Comparison of ENCODE assay signal across 25 cellular contexts in genomic region chr2:28906821-28907220, GRCh38. TPM values are rescaled to one million over a fixed set of nuclear protein-coding genes. Genes with fewer than 3 reads are reported as not detected.
A peak's percentile ranks its signal among the peaks of the same experiment; 100 is the strongest.
DNase-seq lines count a peak whose midpoint lies in the region; ATAC-seq, FAIRE-seq and TF ChIP-seq lines count a peak whose summit lies in the region.
"Had no signal": no experiment of that assay in that cellular context is flagged by ENCODE, and none has a peak within 500 bp of the region (broad histone marks: within the 10 kb centered on the region; RNA-seq: fewer than 3 reads in every experiment).

No MANE protein-coding gene starts in this region.

- H3K23me2 ChIP-seq in H1 (ENCODE audit: low read depth, low read length) = no peaks in the 10 kb centered on the region

- peaks cover 15 to 29% of the 10 kb centered on the region in 2 experiments for H4K20me1 ChIP-seq in H1 (replicated peaks in 1 of 2; ENCODE audit: control insufficient read depth in 1 of 2, insufficient read depth in 2 of 2, low read length in 2 of 2)

- peak overlapping the region; percentile 28 for H3K56ac ChIP-seq in H1 (replicated peaks; ENCODE audit: insufficient read length, low read depth, low read length)

- H3K36me3 ChIP-seq in H1 (ENCODE audit: control insufficient read depth in 2 of 4, insufficient read depth in 4 of 4, low read length in 3 of 4) = peaks cover 14 to 87% (median 49%) of the 10 kb centered on the region in 4 experiments
- H3K36me3 ChIP-seq: prostate gland had no signal

- no peak overlapping the region for H2AFZ ChIP-seq in H1 (ENCODE audit: low read length)
- H2AFZ ChIP-seq: GM23248 had no signal

- no peak for FAIRE-seq in H1 (lab: Jason Lieb, UNC)

- DNase-seq in stimulated activated naive CD8-positive, alpha-beta T cell treated with anti-CD3 and anti-CD28 coated beads, Interleukin-15, Interleukin-2, amounts not matched to agents 100 U/mL and 50 U/mL, for 24 hours = no peak
- DNase-seq in activated CD8-positive, alpha-beta T cell treated with anti-CD3 and anti-CD28 coated beads for 36 hours = no peak
- DNase-seq in H1 (ENCODE audit: low read depth in 1 of 2, low spot score in 2 of 2) (no peak), DMS 273 (lab: John Stamatoyannopoulos, UW; ENCODE audit: unreplicated experiment) (no peak), NCI-H345 (lab: John Stamatoyannopoulos, UW) (no peak)
- DNase-seq: activated B cell treated with CpG ODN at 0.5 μM for 24 hours; activated CD8-positive, alpha-beta memory T cell treated with anti-CD3 and anti-CD28 coated beads, Interleukin-2, amount 50 U/mL, for 4 hours; activated effector memory CD4-positive, alpha-beta T cell treated with Interleukin-2 at 50 U/mL for 16 hours; body of pancreas; C1 segment of cervical spinal cord; dermis blood vessel endothelial cell; GM23248; kidney glomerular epithelial cell; naive thymus-derived CD8-positive, alpha-beta T cell; NCI-H1694; NCI-H510A; nucleus accumbens; stimulated activated CD8-positive, alpha-beta memory T cell treated with anti-CD3 and anti-CD28 coated beads, Interleukin-4, amount 100 ng/mL, for 48 hours; T-cell; tibial artery had no signal

- TF ChIP-seq RAD21 in H1 (IDR thresholded peaks at IDR 0.05 in 1 of 2, conservative IDR thresholded peaks at IDR 0.05 in 1 of 2; ENCODE audit: low read depth in 2 of 2, low read length in 2 of 2) = no peak

- peaks cover 24 to 97% of the 10 kb centered on the region in 2 experiments for H3K79me2 ChIP-seq in H1 (ENCODE audit: control insufficient read depth in 1 of 2, insufficient read depth in 2 of 2, low read length in 2 of 2)

- H3K4me1 ChIP-seq in H1 (replicated peaks in 1 of 4; ENCODE audit: control insufficient read depth in 3 of 4, insufficient read depth in 4 of 4, low read length in 3 of 4) = no peaks in the 10 kb centered on the region
- H3K4me1 ChIP-seq: prostate gland had no signal

- no peaks in the 10 kb centered on the region for H3K9me3 Mint-ChIP-seq in stimulated activated naive CD8-positive, alpha-beta T cell treated with anti-CD3 and anti-CD28 coated beads, Interleukin-15, Interleukin-2, amounts not matched to agents 100 ng/mL and 50 ng/mL, for 24 hours
- H3K9me3 Mint-ChIP-seq in activated CD8-positive, alpha-beta T cell treated with anti-CD3 and anti-CD28 coated beads for 36 hours = no peaks in the 10 kb centered on the region
- H3K9me3 Mint-ChIP-seq: activated B cell treated with CpG ODN at 0.5 μM for 24 hours; naive thymus-derived CD8-positive, alpha-beta T cell; T-cell had no signal

- no peak overlapping the region for H3K27ac ChIP-seq in H1 (ENCODE audit: low read depth, low read length)
- H3K27ac ChIP-seq: body of pancreas, gastroesophageal sphincter, GM23248, prostate gland, tibial artery had no signal

- no peak overlapping the region for H2BK5ac ChIP-seq in H1 (ENCODE audit: low read depth, low read length)

- H3K4me2 ChIP-seq in H1 (ENCODE audit: insufficient read depth in 1 of 2, low read depth in 2 of 2, low read length in 2 of 2) = no peak overlapping the region

- H3K36me3 Mint-ChIP-seq in stimulated activated naive CD8-positive, alpha-beta T cell treated with anti-CD3 and anti-CD28 coated beads, Interleukin-15, Interleukin-2, amounts not matched to agents 100 ng/mL and 50 ng/mL, for 24 hours (ENCODE audit: low read depth) = peaks cover 83% of the 10 kb centered on the region
- H3K36me3 Mint-ChIP-seq in activated CD8-positive, alpha-beta T cell treated with anti-CD3 and anti-CD28 coated beads for 36 hours (ENCODE audit: low read depth) = peaks cover 68% of the 10 kb centered on the region

- H3K4me1 Mint-ChIP-seq in stimulated activated naive CD8-positive, alpha-beta T cell treated with anti-CD3 and anti-CD28 coated beads, Interleukin-15, Interleukin-2, amounts not matched to agents 100 ng/mL and 50 ng/mL, for 24 hours (ENCODE audit: low read depth) = peaks cover 25% of the 10 kb centered on the region
- H3K4me1 Mint-ChIP-seq in activated CD8-positive, alpha-beta T cell treated with anti-CD3 and anti-CD28 coated beads for 36 hours (ENCODE audit: low read depth) = peaks cover 36% of the 10 kb centered on the region

- H2BK12ac ChIP-seq in H1 (ENCODE audit: low read depth, low read length) = no peak overlapping the region

- no peak overlapping the region for H2BK120ac ChIP-seq in H1 (replicated peaks; ENCODE audit: low read depth, low read length)

- H3K14ac ChIP-seq in H1 (ENCODE audit: insufficient read length) = no peak overlapping the region

- POLR2A ChIA-PET in activated CD8-positive, alpha-beta T cell treated with anti-CD3 and anti-CD28 coated beads for 36 hours (lab: Charles Lee) = interaction anchor here (0.6 to 1.2 kb wide), 3 partner anchors 9 to 27 kb away, joined by 3 to 5 read pairs (median 3); no protein-coding TSS in a partner anchor
- POLR2A ChIA-PET in H1 (lab: Charles Lee; ENCODE audit: partially characterized antibody) = interaction anchor here (0.7 to 4.4 kb wide), 2 partner anchors 11 to 24 kb away, joined by 3 to 56 read pairs; partner anchors contain the start of gene WDR43

- peak in 1 of 2 experiments; percentile 36; a peak in 1 of 3 replicates for TF ChIP-seq POLR2A in H1 (IDR thresholded peaks at IDR 0.05; ENCODE audit: control extremely low read depth in 1 of 2, low read depth in 2 of 2, low read length in 2 of 2)

- peak overlapping the region; percentile 4 for H3K27ac Mint-ChIP-seq in stimulated activated naive CD8-positive, alpha-beta T cell treated with anti-CD3 and anti-CD28 coated beads, Interleukin-15, Interleukin-2, amounts not matched to agents 100 ng/mL and 50 ng/mL, for 24 hours
- peak overlapping the region; percentile 11 for H3K27ac Mint-ChIP-seq in activated CD8-positive, alpha-beta T cell treated with anti-CD3 and anti-CD28 coated beads for 36 hours
- H3K27ac Mint-ChIP-seq: activated B cell treated with CpG ODN at 0.5 μM for 24 hours had no signal

- H4K8ac ChIP-seq in H1 (ENCODE audit: extremely low read depth, insufficient read depth, low read length) = no peak overlapping the region

- peaks cover 9% of the 10 kb centered on the region; the same call in 1 of the 2 replicates for H3K79me1 ChIP-seq in H1 (ENCODE audit: low read depth, low read length)

- H3K27me3 ChIP-seq in H1 (replicated peaks in 1 of 4; ENCODE audit: control insufficient read depth in 3 of 4, extremely low read depth in 1 of 4, insufficient read depth in 3 of 4, low read length in 3 of 4) = no peaks in the 10 kb centered on the region
- H3K27me3 ChIP-seq: body of pancreas, gastroesophageal sphincter, tibial artery had no signal

- H3K23ac ChIP-seq in H1 (ENCODE audit: insufficient read length) = no peak overlapping the region

- no peak for TF ChIP-seq CTCF in activated CD8-positive, alpha-beta T cell treated with anti-CD3 and anti-CD28 coated beads for 36 hours (IDR thresholded peaks at IDR 0.05)
- TF ChIP-seq CTCF in H1 (IDR thresholded peaks at IDR 0.05; ENCODE audit: control extremely low read depth in 1 of 3, insufficient read depth in 1 of 3, low read depth in 1 of 3, low read length in 3 of 3) = no peak

- CTCF ChIA-PET in activated CD8-positive, alpha-beta T cell treated with anti-CD3 and anti-CD28 coated beads for 36 hours (lab: Charles Lee) = no interaction called here
- CTCF ChIA-PET in H1 (lab: Charles Lee; ENCODE audit: partially characterized antibody) = no interaction called here

- no peak overlapping the region for H2BK20ac ChIP-seq in H1 (ENCODE audit: low read length)

- H3K4me3 Mint-ChIP-seq in stimulated activated naive CD8-positive, alpha-beta T cell treated with anti-CD3 and anti-CD28 coated beads, Interleukin-15, Interleukin-2, amounts not matched to agents 100 ng/mL and 50 ng/mL, for 24 hours = no peak overlapping the region
- no peak overlapping the region for H3K4me3 Mint-ChIP-seq in activated CD8-positive, alpha-beta T cell treated with anti-CD3 and anti-CD28 coated beads for 36 hours
- H3K4me3 Mint-ChIP-seq: activated B cell treated with CpG ODN at 0.5 μM for 24 hours; naive thymus-derived CD8-positive, alpha-beta T cell; T-cell had no signal

- no peak overlapping the region for H3K9ac ChIP-seq in H1 (replicated peaks in 1 of 4; ENCODE audit: extremely low read depth in 1 of 4, low read depth in 3 of 4, low read length in 3 of 4)
- H3K9ac ChIP-seq: GM23248 had no signal

- ATAC-seq in stimulated activated naive CD8-positive, alpha-beta T cell treated with anti-CD3 and anti-CD28 coated beads, Interleukin-15, Interleukin-2, amounts not matched to agents 100 U/mL and 50 U/mL, for 24 hours = no peak
- ATAC-seq in activated CD8-positive, alpha-beta T cell treated with anti-CD3 and anti-CD28 coated beads for 36 hours = no peak
- ATAC-seq in HG02763 (IDR thresholded peaks at IDR 0.05; ENCODE audit: unreplicated experiment) = no peak
- ATAC-seq: body of pancreas; gastroesophageal sphincter; naive thymus-derived CD8-positive, alpha-beta T cell; sciatic nerve; T-cell had no signal

- H4K91ac ChIP-seq in H1 (replicated peaks; ENCODE audit: insufficient read length, low read length) = no peak overlapping the region

- TF ChIP-seq EP300 in H1 (IDR thresholded peaks at IDR 0.05; ENCODE audit: borderline replicate concordance in 1 of 2, low read depth in 2 of 2, low read length in 2 of 2) = no peak

- 92% methylated on average over 2 of the region's 2 CpGs; no CpG with 5 or more reads in 1 of the 2 experiments for WGBS in H1 (ENCODE audit: extremely low coverage in 1 of 2, insufficient coverage in 1 of 2, insufficient read length in 1 of 2, insufficient replicate concordance in 2 of 2, low coverage in 1 of 2, low lambda C conversion rate in 2 of 2, missing lambda C conversion rate in 1 of 2), 2 experiments

- H2AK5ac ChIP-seq in H1 (ENCODE audit: low read depth, low read length) = no peak overlapping the region

- no peak overlapping the region for H4K5ac ChIP-seq in H1 (ENCODE audit: insufficient read length, low read depth, low read length)

- H3K4me3 ChIP-seq in H1 (ENCODE audit: extremely low read depth in 1 of 4, insufficient read depth in 2 of 4, low read depth in 3 of 4, low read length in 4 of 4) = no peak overlapping the region
- H3K4me3 ChIP-seq: body of pancreas, gastroesophageal sphincter, GM23248, prostate gland, tibial artery had no signal

- no peaks in the 10 kb centered on the region for H3K27me3 Mint-ChIP-seq in stimulated activated naive CD8-positive, alpha-beta T cell treated with anti-CD3 and anti-CD28 coated beads, Interleukin-15, Interleukin-2, amounts not matched to agents 100 ng/mL and 50 ng/mL, for 24 hours
- H3K27me3 Mint-ChIP-seq in activated CD8-positive, alpha-beta T cell treated with anti-CD3 and anti-CD28 coated beads for 36 hours = no peaks in the 10 kb centered on the region
- H3K27me3 Mint-ChIP-seq: activated B cell treated with CpG ODN at 0.5 μM for 24 hours; naive thymus-derived CD8-positive, alpha-beta T cell; T-cell had no signal

- intact Hi-C loops in activated CD8-positive, alpha-beta T cell treated with anti-CD3 and anti-CD28 coated beads for 36 hours (cut with micrococcal nuclease) = no loop called here

- H3K18ac ChIP-seq in H1 (ENCODE audit: extremely low read depth, low read length) = no peak overlapping the region

- H2BK15ac ChIP-seq in H1 (ENCODE audit: low read length) = no peak overlapping the region

- no peak overlapping the region for H3K4ac ChIP-seq in H1 (replicated peaks; ENCODE audit: insufficient read length, low read depth, low read length)

- no peaks in the 10 kb centered on the region for H3K9me3 ChIP-seq in H1 (ENCODE audit: insufficient read depth in 2 of 2, low read depth in 1 of 2, low read length in 1 of 2)
- H3K9me3 ChIP-seq: body of pancreas, gastroesophageal sphincter, prostate gland, tibial artery had no signal

RNA-seq across cellular contexts. Expression of gene WDR43, which starts 12.4 kb away (rescaled TPM):
- 100 to 1,000 TPM; 121 to 129 TPM for total RNA-seq in activated CD8-positive, alpha-beta T cell treated with anti-CD3 and anti-CD28 coated beads for 36 hours
- total RNA-seq in H1 (2021; fragmentation: NEBNext Ultra II Directional; extraction: Animal tissue kit (Norgen Biotek cat#: 25700)) = 135 and 142 TPM in 2 replicates
- 27.1 and 57.8 TPM in 2 replicates for polyA plus RNA-seq in H1 (2011; rRNA removed)
- polyA plus RNA-seq in H1 (2011; cell fraction: cytosol; rRNA removed) = 61.7 TPM
- polyA plus RNA-seq in H1 (2011; cell fraction: nucleus; rRNA removed) = 26.5 TPM
- polyA plus RNA-seq in H1 (2012, experiment 1 of 2) = 61.7 to 115 TPM (median 76.7 TPM) in 4 replicates
- polyA plus RNA-seq in H1 (2012, experiment 2 of 2) = 4.7 TPM
- polyA plus RNA-seq in H1 (2013, experiment 1 of 2) = 60.4 TPM
- 59.6 TPM for polyA plus RNA-seq in H1 (2013, experiment 2 of 2)
- polyA minus RNA-seq in H1 (2011; rRNA and poly(A)+ RNA removed) = 236 and 322 TPM in 2 replicates
- polyA minus RNA-seq in H1 (2011; cell fraction: cytosol; rRNA and poly(A)+ RNA removed) = 84.2 TPM
- 135 TPM for polyA minus RNA-seq in H1 (2011; cell fraction: nucleus; rRNA and poly(A)+ RNA removed)

RNA-seq across cellular contexts. Expression of gene TRMT61B, which starts 36.7 kb away (rescaled TPM):
- 10 to 100 TPM; 14.5 to 19.3 TPM for total RNA-seq in activated CD8-positive, alpha-beta T cell treated with anti-CD3 and anti-CD28 coated beads for 36 hours
- 27.8 and 30.1 TPM in 2 replicates for total RNA-seq in H1 (2021; fragmentation: NEBNext Ultra II Directional; extraction: Animal tissue kit (Norgen Biotek cat#: 25700))
- polyA plus RNA-seq in H1 (2011; rRNA removed) = 8.2 and 10.4 TPM in 2 replicates
- polyA plus RNA-seq in H1 (2011; cell fraction: cytosol; rRNA removed) = 15.5 TPM
- 6.9 TPM for polyA plus RNA-seq in H1 (2011; cell fraction: nucleus; rRNA removed)
- polyA plus RNA-seq in H1 (2012, experiment 1 of 2) = 16.2 to 24.4 TPM (median 18.2 TPM) in 4 replicates
- 7.0 TPM for polyA plus RNA-seq in H1 (2012, experiment 2 of 2)
- 14.1 TPM for polyA plus RNA-seq in H1 (2013, experiment 1 of 2)
- polyA plus RNA-seq in H1 (2013, experiment 2 of 2) = 14.2 TPM
- polyA minus RNA-seq in H1 (2011; rRNA and poly(A)+ RNA removed) = 9.2 and 10.3 TPM in 2 replicates
- 7.8 TPM for polyA minus RNA-seq in H1 (2011; cell fraction: cytosol; rRNA and poly(A)+ RNA removed)
- 10.8 TPM for polyA minus RNA-seq in H1 (2011; cell fraction: nucleus; rRNA and poly(A)+ RNA removed)
